ENCODE assay signal across 9 cellular contexts in the genomic region with DNA sequence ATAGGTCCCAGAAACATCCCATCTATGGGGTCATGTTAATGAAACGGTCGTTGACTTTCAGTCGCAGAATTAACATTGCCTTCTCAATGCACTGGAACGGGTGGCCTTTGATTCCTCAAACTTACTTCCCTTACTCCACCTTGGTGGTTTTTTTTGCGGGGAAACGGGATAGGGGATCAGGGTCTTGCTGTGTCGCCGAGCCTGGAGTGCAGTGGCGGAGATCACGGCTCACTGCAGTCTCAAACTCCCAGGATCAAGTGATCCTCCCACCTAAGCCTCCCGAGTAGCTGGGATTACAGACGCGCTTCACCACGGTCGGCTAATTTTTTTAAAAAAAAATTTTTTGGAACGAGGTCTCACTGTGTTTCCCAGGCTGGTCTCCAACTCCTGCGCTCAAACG. TPM values are rescaled to one million over a fixed set of nuclear protein-coding genes. Genes with fewer than 3 reads are reported as not detected.
DNase-seq lines count a peak whose midpoint lies in the region; ATAC-seq, FAIRE-seq and TF ChIP-seq lines count a peak whose summit lies in the region.
"Had no signal": no experiment of that assay in that cellular context is flagged by ENCODE, and none has a peak within 500 bp of the region (broad histone marks: within the 10 kb centered on the region; RNA-seq: fewer than 3 reads in every experiment).

No MANE protein-coding gene starts in this region.

- FAIRE-seq in H1 (lab: Jason Lieb, UNC): no peak

- H3K27me3 ChIP-seq in Caco-2 (replicated peaks; ENCODE audit: control insufficient read depth, insufficient read depth, low read length) (no peaks in the 10 kb centered on the region), H1 (replicated peaks in 1 of 4; ENCODE audit: control insufficient read depth in 3 of 4, extremely low read depth in 1 of 4, insufficient read depth in 3 of 4, low read length in 3 of 4) (peaks cover 0 to 1% (median 0%) of the 10 kb centered on the region in 4 experiments; a peak in 1 of 7 replicates), neuron (ENCODE audit: insufficient read depth, low read length) (no peaks in the 10 kb centered on the region)

- H3K23ac ChIP-seq in H1 (ENCODE audit: insufficient read length): no peak overlapping the region

- H3K79me1 ChIP-seq in H1 (ENCODE audit: low read depth, low read length): peaks cover 5% of the 10 kb centered on the region; the same call in 1 of the 2 replicates

- H4K91ac ChIP-seq in H1 (replicated peaks; ENCODE audit: insufficient read length, low read length): no peak overlapping the region

- TF ChIP-seq EP300 in H1 (IDR thresholded peaks at IDR 0.05; ENCODE audit: borderline replicate concordance in 1 of 2, low read depth in 2 of 2, low read length in 2 of 2): no peak

- H2BK15ac ChIP-seq in H1 (ENCODE audit: low read length): no peak overlapping the region

- no peak overlapping the region for H4K5ac ChIP-seq in H1 (ENCODE audit: insufficient read length, low read depth, low read length)

- H3K4me1 Mint-ChIP-seq in Caco-2 (ENCODE audit: low read depth, unreplicated experiment): peaks cover 12% of the 10 kb centered on the region

- no peak overlapping the region for H3K56ac ChIP-seq in H1 (replicated peaks; ENCODE audit: insufficient read length, low read depth, low read length)

- H2BK12ac ChIP-seq in H1 (ENCODE audit: low read depth, low read length): no peak overlapping the region

- H3K36me3 Mint-ChIP-seq in Caco-2 (ENCODE audit: insufficient read depth, unreplicated experiment): peaks cover 22% of the 10 kb centered on the region

- H3K27ac Mint-ChIP-seq in Caco-2 (ENCODE audit: unreplicated experiment): peak overlapping the region; percentile 42

- intact Hi-C loops in Caco-2 (cut with micrococcal nuclease; ENCODE audit: unreplicated experiment): loop anchor here (5.0 kb wide), 1 partner anchor 645 kb away; no protein-coding TSS in a partner anchor

- 4% methylated on average over 18 of the region's 18 CpGs; no CpG with 5 or more reads in 1 of the 2 experiments for WGBS in H1 (ENCODE audit: extremely low coverage in 1 of 2, insufficient coverage in 1 of 2, insufficient read length in 1 of 2, insufficient replicate concordance in 2 of 2, low coverage in 1 of 2, low lambda C conversion rate in 2 of 2, missing lambda C conversion rate in 1 of 2), 2 experiments

- no peaks in the 10 kb centered on the region for H3K9me3 ChIP-seq in Caco-2
- H3K9me3 ChIP-seq in H1 (ENCODE audit: insufficient read depth in 2 of 2, low read depth in 1 of 2, low read length in 1 of 2): peaks cover 8 to 14% of the 10 kb centered on the region in 2 experiments; a peak in 3 of 4 replicates
- H3K9me3 ChIP-seq in neuron (ENCODE audit: low read length): peaks cover 5% of the 10 kb centered on the region

- no peaks in the 10 kb centered on the region for H3K36me3 ChIP-seq in Caco-2 (ENCODE audit: control insufficient read depth, insufficient read depth, low read length)
- peaks cover 0 to 15% (median 7%) of the 10 kb centered on the region in 4 experiments; a peak in 4 of 8 replicates for H3K36me3 ChIP-seq in H1 (ENCODE audit: control insufficient read depth in 2 of 4, insufficient read depth in 4 of 4, low read length in 3 of 4)
- peaks cover 13% of the 10 kb centered on the region for H3K36me3 ChIP-seq in neuron (ENCODE audit: insufficient read depth, low read length)

- no peaks in the 10 kb centered on the region for H3K9me3 Mint-ChIP-seq in Caco-2 (ENCODE audit: unreplicated experiment)

- H3K4me2 ChIP-seq in H1 (ENCODE audit: insufficient read depth in 1 of 2, low read depth in 2 of 2, low read length in 2 of 2): peak overlapping the region; percentile 42 to 76

- no peak overlapping the region for H2BK20ac ChIP-seq in H1 (ENCODE audit: low read length)

- ATAC-seq in HG03439 (IDR thresholded peaks at IDR 0.05; ENCODE audit: unreplicated experiment) (no peak), HG03280 (IDR thresholded peaks at IDR 0.05; ENCODE audit: unreplicated experiment) (no peak), HG02884 (IDR thresholded peaks at IDR 0.05; ENCODE audit: unreplicated experiment) (no peak)

- H3K4me3 Mint-ChIP-seq in Caco-2 (ENCODE audit: unreplicated experiment): peak overlapping the region; percentile 81

- TF ChIP-seq RAD21 in H1 (IDR thresholded peaks at IDR 0.05 in 1 of 2, conservative IDR thresholded peaks at IDR 0.05 in 1 of 2; ENCODE audit: low read depth in 2 of 2, low read length in 2 of 2): no peak

- H3K23me2 ChIP-seq in H1 (ENCODE audit: low read depth, low read length): no peaks in the 10 kb centered on the region; the same call in 1 of the 2 replicates

- DNase-seq in Caco-2 (no peak), NB4 (ENCODE audit: low read depth) (peak; percentile 34), H1 (ENCODE audit: low read depth in 1 of 2, low spot score in 2 of 2) (no peak), DMS153 treated with DMSO at 0.1 percent for 48 hours (lab: John Stamatoyannopoulos, UW; ENCODE audit: unreplicated experiment) (no peak)

- no peak overlapping the region for H3K27ac ChIP-seq in H1 (ENCODE audit: low read depth, low read length)

- no peak overlapping the region for H3K14ac ChIP-seq in H1 (ENCODE audit: insufficient read length)

- H2AK5ac ChIP-seq in H1 (ENCODE audit: low read depth, low read length): no peak overlapping the region

- no peak overlapping the region for H4K8ac ChIP-seq in H1 (ENCODE audit: extremely low read depth, insufficient read depth, low read length)

- H2AFZ ChIP-seq in H1 (ENCODE audit: low read length): peak overlapping the region; percentile 55; the same call in 1 of the 2 replicates
- peak overlapping the region; percentile 88 for H2AFZ ChIP-seq in neuron (ENCODE audit: low read depth, low read length)

- no TSS peak for BruUV-seq in Caco-2 (replicated peaks; lab: Mats Ljungman, UMichigan)

- TF ChIP-seq CTCF in Caco-2 (IDR thresholded peaks at IDR 0.05; ENCODE audit: insufficient read depth in 1 of 2, low read depth in 1 of 2, low read length in 1 of 2, severe bottlenecking in 1 of 2, unreplicated experiment in 1 of 2): no peak
- no peak for TF ChIP-seq CTCF in NB4 (IDR thresholded peaks at IDR 0.05; ENCODE audit: low read depth, low read length)
- TF ChIP-seq CTCF in H1 (IDR thresholded peaks at IDR 0.05; ENCODE audit: control extremely low read depth in 1 of 3, insufficient read depth in 1 of 3, low read depth in 1 of 3, low read length in 3 of 3): no peak

- no peak overlapping the region for H3K18ac ChIP-seq in H1 (ENCODE audit: extremely low read depth, low read length)

- H2BK5ac ChIP-seq in H1 (ENCODE audit: low read depth, low read length): no peak overlapping the region

- H3K4me1 ChIP-seq in Caco-2: peaks cover 8% of the 10 kb centered on the region; the same call in 1 of the 2 replicates
- 0 out of 7 replicates have a peak, but pooled peaks cover 0 to 2% (median 0%) of the 10 kb centered on the region in 4 experiments for H3K4me1 ChIP-seq in H1 (replicated peaks in 1 of 4; ENCODE audit: control insufficient read depth in 3 of 4, insufficient read depth in 4 of 4, low read length in 3 of 4)
- H3K4me1 ChIP-seq in neuron (ENCODE audit: insufficient read depth, low read length): peaks cover 9% of the 10 kb centered on the region

- peaks cover 5% of the 10 kb centered on the region in 2 experiments for H4K20me1 ChIP-seq in H1 (replicated peaks in 1 of 2; ENCODE audit: control insufficient read depth in 1 of 2, insufficient read depth in 2 of 2, low read length in 2 of 2)

- H3K9ac ChIP-seq in H1 (replicated peaks in 1 of 4; ENCODE audit: extremely low read depth in 1 of 4, low read depth in 3 of 4, low read length in 3 of 4): peak overlapping the region; percentile 57 to 89 (median 75); a peak in 6 of 7 replicates

- peaks cover 15 to 46% of the 10 kb centered on the region in 2 experiments for H3K79me2 ChIP-seq in H1 (ENCODE audit: control insufficient read depth in 1 of 2, insufficient read depth in 2 of 2, low read length in 2 of 2)

- H2BK120ac ChIP-seq in H1 (replicated peaks; ENCODE audit: low read depth, low read length): no peak overlapping the region

- CTCF ChIA-PET in Caco-2 (lab: Charles Lee) (no interaction called here), H1 (lab: Charles Lee; ENCODE audit: partially characterized antibody) (interaction anchor here (0.9 to 5.8 kb wide), 9 partner anchors 8 to 673 kb away, joined by 3 to 33 read pairs (median 3); no protein-coding TSS in a partner anchor)

- no peak for TF ChIP-seq POLR2A in NB4 (IDR thresholded peaks at IDR 0.05; ENCODE audit: extremely low read depth, insufficient read length)
- TF ChIP-seq POLR2A in H1 (IDR thresholded peaks at IDR 0.05; ENCODE audit: control extremely low read depth in 1 of 2, low read depth in 2 of 2, low read length in 2 of 2): no peak

- H3K27me3 Mint-ChIP-seq in Caco-2 (ENCODE audit: insufficient read depth, unreplicated experiment): no peaks in the 10 kb centered on the region

- H3K4me3 ChIP-seq in Caco-2 (ENCODE audit: low read depth, low read length): peak overlapping the region; percentile 94
- peak overlapping the region; percentile 92 for H3K4me3 ChIP-seq in NB4 (ENCODE audit: low read depth, low read length)
- peak overlapping the region; percentile 66 to 97 (median 86) for H3K4me3 ChIP-seq in H1 (ENCODE audit: extremely low read depth in 1 of 4, insufficient read depth in 2 of 4, low read depth in 3 of 4, low read length in 4 of 4)
- peak overlapping the region; percentile 100 for H3K4me3 ChIP-seq in neuron (ENCODE audit: low read length)

- POLR2A ChIA-PET in Caco-2 (lab: Charles Lee): no interaction called here
- POLR2A ChIA-PET in H1 (lab: Charles Lee; ENCODE audit: partially characterized antibody): interaction anchor here (1.6 kb wide), 2 partner anchors 192 to 399 kb away, joined by 4 to 5 read pairs; a partner anchor contains a TSS

- H3K4ac ChIP-seq in H1 (replicated peaks; ENCODE audit: insufficient read length, low read depth, low read length): no peak overlapping the region

RNA-seq across cellular contexts. Expression of a gene that starts 0.8 kb away (rescaled TPM):
- 20.1 and 24.4 TPM in 2 replicates for total RNA-seq in Caco-2 (2022)
- total RNA-seq in H1 (2021; fragmentation: NEBNext Ultra II Directional; extraction: Animal tissue kit (Norgen Biotek cat#: 25700)): 28.5 and 31.0 TPM in 2 replicates
- polyA plus RNA-seq in H1 (2011; rRNA removed): 18.3 and 19.8 TPM in 2 replicates
- polyA plus RNA-seq in H1 (2011; cell fraction: cytosol; rRNA removed): 28.9 TPM
- polyA plus RNA-seq in H1 (2011; cell fraction: nucleus; rRNA removed): 56.7 TPM
- 18.7 to 22.8 TPM (median 22.5 TPM) in 4 replicates for polyA plus RNA-seq in H1 (2012, experiment 1 of 2)
- polyA plus RNA-seq in H1 (2012, experiment 2 of 2): 6.5 TPM
- 16.0 TPM for polyA plus RNA-seq in H1 (2013, experiment 1 of 2)
- polyA plus RNA-seq in H1 (2013, experiment 2 of 2): 15.4 TPM
- 27.3 and 34.8 TPM in 2 replicates for polyA minus RNA-seq in H1 (2011; rRNA and poly(A)+ RNA removed)
- polyA minus RNA-seq in H1 (2011; cell fraction: cytosol; rRNA and poly(A)+ RNA removed): 22.7 TPM
- polyA minus RNA-seq in H1 (2011; cell fraction: nucleus; rRNA and poly(A)+ RNA removed): 75.0 TPM

RNA-seq across cellular contexts. Expression of a gene that starts 55.4 kb away (rescaled TPM):
- total RNA-seq in Caco-2 (2022): not detected in 2 replicates
- total RNA-seq in H1 (2021; fragmentation: NEBNext Ultra II Directional; extraction: Animal tissue kit (Norgen Biotek cat#: 25700)): not detected in 2 replicates
- not detected in 2 replicates for polyA plus RNA-seq in H1 (2011; rRNA removed)
- polyA plus RNA-seq in H1 (2011; cell fraction: cytosol; rRNA removed): not detected
- not detected for polyA plus RNA-seq in H1 (2011; cell fraction: nucleus; rRNA removed)
- not detected in 4 replicates for polyA plus RNA-seq in H1 (2012, experiment 1 of 2)
- polyA plus RNA-seq in H1 (2012, experiment 2 of 2): not detected
- polyA plus RNA-seq in H1 (2013, experiment 1 of 2): not detected
- not detected for polyA plus RNA-seq in H1 (2013, experiment 2 of 2)
- polyA minus RNA-seq in H1 (2011; rRNA and poly(A)+ RNA removed): not detected in 2 replicates
- not detected for polyA minus RNA-seq in H1 (2011; cell fraction: cytosol; rRNA and poly(A)+ RNA removed)
- not detected for polyA minus RNA-seq in H1 (2011; cell fraction: nucleus; rRNA and poly(A)+ RNA removed)
- total RNA-seq: NCI-H460 had no signal
